17 cellular contexts compared by ENCODE assay signal in genomic region chr6:20198156-20198555, GRCh38.
"Had no signal": no experiment of that assay in that cellular context is flagged by ENCODE, and none has a peak within 500 bp of the region (broad histone marks: within the 10 kb centered on the region; RNA-seq: fewer than 3 reads in every experiment).

No MANE protein-coding gene starts in this region.

- H3K9me3 Mint-ChIP-seq: activated naive CD8-positive, alpha-beta T cell treated with anti-CD3 and anti-CD28 coated beads for 36 hours; activated T-cell treated with anti-CD3 and anti-CD28 coated beads, Interleukin-2, amount 50 U/mL, for 72 hours; dendritic cell treated with granulocyte-macrophage colony-stimulating factor and Interleukin-4, amounts not matched to agents 40 ng/mL and 50 ng/mL, for 4 days; stimulated activated memory B cell treated with anti-CD40 and anti-IgM and Interleukin-4, amounts not matched to agents 10 μg/mL and 1 μg/mL and 100 μg/mL, for 72 hours; T-helper 1 cell treated with Interleukin-12 subunit alpha and Interleukin-12 subunit beta and Interleukin-4 antibody, amounts not matched to agents 30 μg/mL and 1 μg/mL, for 36 hours had no signal

- H3K27ac Mint-ChIP-seq: activated naive CD8-positive, alpha-beta T cell treated with anti-CD3 and anti-CD28 coated beads for 36 hours; activated T-cell treated with anti-CD3 and anti-CD28 coated beads, Interleukin-2, amount 50 U/mL, for 72 hours; dendritic cell treated with granulocyte-macrophage colony-stimulating factor and Interleukin-4, amounts not matched to agents 40 ng/mL and 50 ng/mL, for 4 days; nephron progenitor cell; stimulated activated memory B cell treated with anti-CD40 and anti-IgM and Interleukin-4, amounts not matched to agents 10 μg/mL and 1 μg/mL and 100 μg/mL, for 72 hours; T-helper 1 cell treated with Interleukin-12 subunit alpha and Interleukin-12 subunit beta and Interleukin-4 antibody, amounts not matched to agents 30 μg/mL and 1 μg/mL, for 36 hours had no signal

- H3K27ac ChIP-seq: esophagus squamous epithelium, lower lobe of right lung, spleen, thoracic aorta had no signal

- H3K4me3 Mint-ChIP-seq: activated naive CD8-positive, alpha-beta T cell treated with anti-CD3 and anti-CD28 coated beads for 36 hours; activated T-cell treated with anti-CD3 and anti-CD28 coated beads, Interleukin-2, amount 50 U/mL, for 72 hours; dendritic cell treated with granulocyte-macrophage colony-stimulating factor and Interleukin-4, amounts not matched to agents 40 ng/mL and 50 ng/mL, for 4 days; nephron progenitor cell; stimulated activated memory B cell treated with anti-CD40 and anti-IgM and Interleukin-4, amounts not matched to agents 10 μg/mL and 1 μg/mL and 100 μg/mL, for 72 hours; T-helper 1 cell treated with Interleukin-12 subunit alpha and Interleukin-12 subunit beta and Interleukin-4 antibody, amounts not matched to agents 30 μg/mL and 1 μg/mL, for 36 hours had no signal

- ATAC-seq: activated T-cell treated with anti-CD3 and anti-CD28 coated beads, Interleukin-2, amount 50 U/mL, for 72 hours; lower lobe of right lung; stimulated activated memory B cell treated with anti-CD40 and anti-IgM and Interleukin-4, amounts not matched to agents 10 μg/mL and 1 μg/mL and 100 μg/mL, for 72 hours had no signal

- DNase-seq: activated CD4-positive, alpha-beta T cell treated with anti-CD3 and anti-CD28 coated beads for 1 hour; activated gamma-delta T cell treated with Interleukin-2 at 50 U/mL for 16 hours; activated naive CD8-positive, alpha-beta T cell treated with anti-CD3 and anti-CD28 coated beads for 36 hours; activated T-cell treated with anti-CD3 and anti-CD28 coated beads, Interleukin-2, amount 50 U/mL, for 72 hours; amniotic stem cell; effector memory CD4-positive, alpha-beta T cell; esophagus squamous epithelium; lower lobe of right lung; nephron progenitor cell; occipital lobe; posterior cingulate gyrus; spleen; stimulated activated CD4-positive, alpha-beta T cell treated with anti-CD3 and anti-CD28 coated beads, Interleukin-4, amount 100 ng/mL, for 4 hours had no signal

- H3K4me3 ChIP-seq: esophagus squamous epithelium, lower lobe of right lung, spleen, thoracic aorta had no signal

- H3K36me3 ChIP-seq: lower lobe of right lung, thoracic aorta had no signal

- H3K36me3 Mint-ChIP-seq: stimulated activated memory B cell treated with anti-CD40 and anti-IgM and Interleukin-4, amounts not matched to agents 10 μg/mL and 1 μg/mL and 100 μg/mL, for 72 hours had no signal

- H3K27me3 Mint-ChIP-seq: activated naive CD8-positive, alpha-beta T cell treated with anti-CD3 and anti-CD28 coated beads for 36 hours; dendritic cell treated with granulocyte-macrophage colony-stimulating factor and Interleukin-4, amounts not matched to agents 40 ng/mL and 50 ng/mL, for 4 days had no signal

- H3K4me1 Mint-ChIP-seq: stimulated activated memory B cell treated with anti-CD40 and anti-IgM and Interleukin-4, amounts not matched to agents 10 μg/mL and 1 μg/mL and 100 μg/mL, for 72 hours had no signal

- H3K9me3 ChIP-seq: esophagus squamous epithelium, lower lobe of right lung, spleen, thoracic aorta had no signal

- H3K27me3 ChIP-seq: esophagus squamous epithelium, spleen had no signal
